ENCODE assay signal across 13 cellular contexts in genomic region chr7:151794508-151795167, GRCh38.
DNase-seq lines count a peak whose midpoint lies in the region; ATAC-seq, FAIRE-seq and TF ChIP-seq lines count a peak whose summit lies in the region.
"Had no signal": no experiment of that assay in that cellular context is flagged by ENCODE, and none has a peak within 500 bp of the region (broad histone marks: within the 10 kb centered on the region; RNA-seq: fewer than 3 reads in every experiment).

No MANE protein-coding gene starts in this region.

- no peak for TF ChIP-seq EP300 in tibial nerve (IDR thresholded peaks at IDR 0.05)

- 74 to 80% methylated on average over 14 to 16 of the region's 16 CpGs for WGBS in mesodermal cell (ENCODE audit: insufficient coverage in 2 of 2), 2 experiments
- WGBS in tibial nerve, 2 donors: 88 to 91% methylated on average over 14 to 16 of the region's 16 CpGs

- no peaks in the 10 kb centered on the region for H3K27me3 ChIP-seq in CD4-positive, alpha-beta memory T cell (ENCODE audit: insufficient read depth, low read length)
- H3K27me3 ChIP-seq in tibial nerve: no peaks in the 10 kb centered on the region
- H3K27me3 ChIP-seq: Peyer's patch had no signal

- H3K36me3 ChIP-seq in CD4-positive, alpha-beta memory T cell (ENCODE audit: insufficient read depth, low read length): no peaks in the 10 kb centered on the region
- H3K36me3 ChIP-seq in mesodermal cell (ENCODE audit: control insufficient read depth, insufficient read depth, low read length) (no peaks in the 10 kb centered on the region), tibial nerve (no peaks in the 10 kb centered on the region)
- H3K36me3 ChIP-seq: Peyer's patch had no signal

- no peaks in the 10 kb centered on the region for H3K27me3 Mint-ChIP-seq in CD4-positive, alpha-beta memory T cell

- no peak for DNase-seq in CD4-positive, alpha-beta memory T cell
- DNase-seq in HTR-8/SVneo (ENCODE audit: insufficient read length, low spot score) (peak; percentile 11), astrocyte of the cerebellum (ENCODE audit: low read depth) (no peak), cerebellar cortex (ENCODE audit: low spot score) (no peak), COLO829 (ENCODE audit: low spot score) (no peak), tibial nerve (ENCODE audit: low spot score in 2 of 2) (no peak)

- H3K9me3 Mint-ChIP-seq in CD4-positive, alpha-beta memory T cell: no peaks in the 10 kb centered on the region
- H3K9me3 Mint-ChIP-seq: CD8-positive, alpha-beta T cell; nephron had no signal

- TF ChIP-seq POLR2A in tibial nerve (IDR thresholded peaks at IDR 0.05): no peak

- intact Hi-C loops in CD4-positive, alpha-beta memory T cell (cut with micrococcal nuclease): no loop called here

- no peak for FAIRE-seq in HTR-8/SVneo (lab: Jason Lieb, UNC)

- peaks cover 14 to 38% (median 25%) of the 10 kb centered on the region in 4 donors for H3K4me1 Mint-ChIP-seq in CD4-positive, alpha-beta memory T cell

- peak; percentile 9 for TF ChIP-seq CTCF in astrocyte of the cerebellum (IDR thresholded peaks at IDR 0.05; ENCODE audit: low read depth, low read length, missing control alignments)
- no peak for TF ChIP-seq CTCF in tibial nerve (IDR thresholded peaks at IDR 0.05)

- POLR2A ChIA-PET in CD4-positive, alpha-beta memory T cell (lab: Charles Lee; ENCODE audit: partially characterized antibody): interaction anchor here (1.4 kb wide), 1 partner anchor 12 kb away, joined by 7 read pairs; no protein-coding TSS in a partner anchor

- H3K27ac Mint-ChIP-seq in CD4-positive, alpha-beta memory T cell: peak overlapping the region in 5 of 7 donors; percentile 31 to 89 (median 60)
- H3K27ac Mint-ChIP-seq: CD8-positive, alpha-beta T cell; nephron had no signal

- H3K4me3 Mint-ChIP-seq in CD4-positive, alpha-beta memory T cell: peak overlapping the region in 2 of 8 donors; percentile 71 to 74
- H3K4me3 Mint-ChIP-seq: CD8-positive, alpha-beta T cell; nephron had no signal

- no peak overlapping the region for H3K27ac ChIP-seq in CD4-positive, alpha-beta memory T cell (ENCODE audit: low read depth, low read length)
- H3K27ac ChIP-seq in mesodermal cell (ENCODE audit: low read depth, low read length, severe bottlenecking) (peak overlapping the region; percentile 41), tibial nerve (no peak overlapping the region)
- H3K27ac ChIP-seq: HL-60, VCaP had no signal

- in situ Hi-C loops in astrocyte of the cerebellum (cut with HindIII; ENCODE audit: low sequenced_read_pairs): no loop called here

- CTCF ChIA-PET in CD4-positive, alpha-beta memory T cell (lab: Charles Lee; ENCODE audit: partially characterized antibody): interaction anchor here (4.9 kb wide), 1 partner anchor 12 kb away, joined by 30 read pairs; no protein-coding TSS in a partner anchor

- no peak overlapping the region for H3K4me3 ChIP-seq in CD4-positive, alpha-beta memory T cell (ENCODE audit: low read length in 2 of 2)
- H3K4me3 ChIP-seq in astrocyte of the cerebellum (ENCODE audit: low read depth, low read length) (no peak overlapping the region), mesodermal cell (ENCODE audit: extremely low read depth, insufficient read depth, low read length, poor library complexity, severe bottlenecking) (no peak overlapping the region), tibial nerve (no peak overlapping the region)
- H3K4me3 ChIP-seq: Peyer's patch had no signal

- H3K9me3 ChIP-seq in CD4-positive, alpha-beta memory T cell (ENCODE audit: control insufficient read depth in 1 of 2, low read length in 2 of 2): no peaks in the 10 kb centered on the region
- H3K9me3 ChIP-seq in mesodermal cell (ENCODE audit: control insufficient read depth, low read length): no peaks in the 10 kb centered on the region
- no peaks in the 10 kb centered on the region for H3K9me3 ChIP-seq in tibial nerve
- H3K9me3 ChIP-seq: Peyer's patch had no signal

- no peak for ATAC-seq in GM21619 (IDR thresholded peaks at IDR 0.05; ENCODE audit: unreplicated experiment)

- H3K4me1 ChIP-seq in CD4-positive, alpha-beta memory T cell (ENCODE audit: insufficient read depth, low read length): peaks cover 17% of the 10 kb centered on the region
- H3K4me1 ChIP-seq in mesodermal cell (ENCODE audit: control insufficient read depth, insufficient read depth, low read length, poor library complexity, severe bottlenecking) (peaks cover 19% of the 10 kb centered on the region), tibial nerve (peaks cover 0 to 65% (median 22%) of the 10 kb centered on the region in 4 donors)

- H3K36me3 Mint-ChIP-seq in CD4-positive, alpha-beta memory T cell: peaks cover 4% of the 10 kb centered on the region in 2 donors
